10 cellular contexts compared by ENCODE assay signal in genomic region chr16:20064931-20065330, GRCh38. TPM values are rescaled to one million over a fixed set of nuclear protein-coding genes. Genes with fewer than 3 reads are reported as not detected.
"Had no signal": no experiment of that assay in that cellular context is flagged by ENCODE, and none has a peak within 500 bp of the region (broad histone marks: within the 10 kb centered on the region; RNA-seq: fewer than 3 reads in every experiment).

No MANE protein-coding gene starts in this region.

- H3K4me1 ChIP-seq: HAP-1 had no signal

- DNase-seq: GM23248, GOT3, H7, HFFc6, IMR-90 had no signal

- H3K27ac ChIP-seq: GM23248 had no signal

- H3K4me3 ChIP-seq: GM23248, HAP-1 had no signal

- ATAC-seq: HCT116 had no signal

- H3K9me3 ChIP-seq: HAP-1 had no signal

- FAIRE-seq: HTR-8/SVneo had no signal

RNA-seq across cellular contexts. Expression of gene GPR139, which starts 8.8 kb away (rescaled TPM):
- total RNA-seq: GM23248, H4, H7, HFFc6, HT-29, IMR-90 had no signal
- polyA plus RNA-seq: GM23248, IMR-90 had no signal
